ENCODE assay signal across 17 cellular contexts in genomic region chr6:56526860-56527544, GRCh38.
DNase-seq lines count a peak whose midpoint lies in the region; ATAC-seq and TF ChIP-seq lines count a peak whose summit lies in the region.
"Had no signal": no experiment of that assay in that cellular context is flagged by ENCODE, and none has a peak within 500 bp of the region (broad histone marks: within the 10 kb centered on the region; RNA-seq: fewer than 3 reads in every experiment).

No MANE protein-coding gene starts in this region.

- H3K9me3 Mint-ChIP-seq in endothelial cell (ENCODE audit: unreplicated experiment) (no peaks in the 10 kb centered on the region), nephron (no peaks in the 10 kb centered on the region)
- H3K9me3 Mint-ChIP-seq: activated naive CD8-positive, alpha-beta T cell treated with anti-CD3 and anti-CD28 coated beads, Interleukin-2, amount 50 U/mL, for 24 hours had no signal

- intact Hi-C loops in heart right ventricle (cut with DNase I) (no loop called here), uterus (cut with DNase I; ENCODE audit: low total_unique reads) (no loop called here), testis (cut with DNase I; ENCODE audit: low total_unique reads) (no loop called here)

- H3K4me1 ChIP-seq in heart right ventricle (peaks cover 3 to 69% (median 42%) of the 10 kb centered on the region in 9 donors), right atrium auricular region (peaks cover 0 to 35% of the 10 kb centered on the region in 2 donors), uterus (peaks cover 0 to 12% of the 10 kb centered on the region in 2 donors), testis (peaks cover 21% of the 10 kb centered on the region)

- H3K36me3 ChIP-seq in heart right ventricle: peaks cover 0 to 96% (median 36%) of the 10 kb centered on the region in 9 donors
- H3K36me3 ChIP-seq in right atrium auricular region: peaks cover 52% of the 10 kb centered on the region
- H3K36me3 ChIP-seq in uterus: no peaks in the 10 kb centered on the region
- no peaks in the 10 kb centered on the region for H3K36me3 ChIP-seq in testis (ENCODE audit: low read depth, missing control alignments)

- ATAC-seq in heart right ventricle: peak in 1 of 8 donors; percentile 71
- ATAC-seq: A549; activated CD8-positive, alpha-beta T cell treated with anti-CD3 and anti-CD28 coated beads, Interleukin-2, amount 10 ng/mL, durations not matched to agents 7 days and 5 days; activated naive CD8-positive, alpha-beta T cell treated with anti-CD3 and anti-CD28 coated beads, Interleukin-2, amount 50 U/mL, for 24 hours; HepG2 had no signal

- TF ChIP-seq CTCF in heart right ventricle (IDR thresholded peaks at IDR 0.05): no peak
- no peak for TF ChIP-seq CTCF in right atrium auricular region (IDR thresholded peaks at IDR 0.05)
- TF ChIP-seq CTCF in endothelial cell (IDR thresholded peaks at IDR 0.05; ENCODE audit: unreplicated experiment): no peak
- TF ChIP-seq CTCF in nephron (IDR thresholded peaks at IDR 0.05; ENCODE audit: unreplicated experiment in 3 of 3): no peak
- no peak for TF ChIP-seq CTCF in uterus (IDR thresholded peaks at IDR 0.05)
- no peak for TF ChIP-seq CTCF in testis (IDR thresholded peaks at IDR 0.05)

- no peak overlapping the region for H3K27ac Mint-ChIP-seq in endothelial cell (ENCODE audit: unreplicated experiment)
- peak overlapping the region; percentile 90 to 95 (median 93) for H3K27ac Mint-ChIP-seq in nephron
- H3K27ac Mint-ChIP-seq: activated CD8-positive, alpha-beta T cell treated with anti-CD3 and anti-CD28 coated beads, Interleukin-2, amount 10 ng/mL, durations not matched to agents 7 days and 5 days; activated naive CD8-positive, alpha-beta T cell treated with anti-CD3 and anti-CD28 coated beads, Interleukin-2, amount 50 U/mL, for 24 hours had no signal

- H3K4me3 Mint-ChIP-seq in endothelial cell (ENCODE audit: unreplicated experiment): peak overlapping the region; percentile 29
- peak overlapping the region in 2 of 3 experiments; percentile 27 to 40 for H3K4me3 Mint-ChIP-seq in nephron
- H3K4me3 Mint-ChIP-seq: activated CD8-positive, alpha-beta T cell treated with anti-CD3 and anti-CD28 coated beads, Interleukin-2, amount 10 ng/mL, durations not matched to agents 7 days and 5 days; activated naive CD8-positive, alpha-beta T cell treated with anti-CD3 and anti-CD28 coated beads, Interleukin-2, amount 50 U/mL, for 24 hours had no signal

- H3K9me3 ChIP-seq in heart right ventricle (no peaks in the 10 kb centered on the region), right atrium auricular region (no peaks in the 10 kb centered on the region), uterus (no peaks in the 10 kb centered on the region), testis (no peaks in the 10 kb centered on the region)
- H3K9me3 ChIP-seq: A549 had no signal

- H3K36me3 Mint-ChIP-seq in endothelial cell (ENCODE audit: low read depth, unreplicated experiment) (peaks cover 25% of the 10 kb centered on the region), nephron (ENCODE audit: low read depth) (peaks cover 67% of the 10 kb centered on the region)

- 14 to 19% methylated on average over 1 of the region's 1 CpG for WGBS in heart right ventricle, 2 donors
- 61 to 63% methylated on average over 1 of the region's 1 CpG for WGBS in testis, 2 donors

- H3K27me3 Mint-ChIP-seq in endothelial cell (ENCODE audit: unreplicated experiment): no peaks in the 10 kb centered on the region
- no peaks in the 10 kb centered on the region for H3K27me3 Mint-ChIP-seq in nephron (ENCODE audit: low read depth)
- H3K27me3 Mint-ChIP-seq: activated naive CD8-positive, alpha-beta T cell treated with anti-CD3 and anti-CD28 coated beads, Interleukin-2, amount 50 U/mL, for 24 hours had no signal

- H3K27me3 ChIP-seq in heart right ventricle (no peaks in the 10 kb centered on the region), right atrium auricular region (no peaks in the 10 kb centered on the region), uterus (no peaks in the 10 kb centered on the region), testis (no peaks in the 10 kb centered on the region)
- H3K27me3 ChIP-seq: hepatocyte had no signal

- H3K4me1 Mint-ChIP-seq in endothelial cell (ENCODE audit: unreplicated experiment): peaks cover 21% of the 10 kb centered on the region
- peaks cover 59% of the 10 kb centered on the region for H3K4me1 Mint-ChIP-seq in nephron
- H3K4me1 Mint-ChIP-seq: activated naive CD8-positive, alpha-beta T cell treated with anti-CD3 and anti-CD28 coated beads, Interleukin-2, amount 50 U/mL, for 24 hours had no signal

- DNase-seq in heart right ventricle (no peak), right atrium auricular region (ENCODE audit: low spot score) (no peak), endothelial cell (ENCODE audit: low spot score) (no peak), uterus (no peak), cerebellum (ENCODE audit: low spot score) (no peak), testis (no peak)
- DNase-seq in activated CD4-positive, alpha-beta T cell treated with anti-CD3 and anti-CD28 coated beads, Interleukin-2, amount 50 U/mL, for 1 hour: no peak
- DNase-seq: activated CD8-positive, alpha-beta T cell treated with anti-CD3 and anti-CD28 coated beads, Interleukin-2, amount 10 ng/mL, durations not matched to agents 7 days and 5 days; activated naive CD8-positive, alpha-beta T cell treated with anti-CD3 and anti-CD28 coated beads, Interleukin-2, amount 50 U/mL, for 24 hours; NCI-H2029; NCI-H526; PC-9; stimulated activated CD4-positive, alpha-beta T cell treated with anti-CD3 and anti-CD28 coated beads, Interleukin-4, amount 100 ng/mL, for 4 hours had no signal

- TF ChIP-seq POLR2A in uterus (IDR thresholded peaks at IDR 0.05) (no peak), testis (IDR thresholded peaks at IDR 0.05) (no peak)

- H3K4me3 ChIP-seq in heart right ventricle: no peak overlapping the region
- no peak overlapping the region for H3K4me3 ChIP-seq in right atrium auricular region
- H3K4me3 ChIP-seq in uterus: no peak overlapping the region
- no peak overlapping the region for H3K4me3 ChIP-seq in testis
- H3K4me3 ChIP-seq: A549, hepatocyte, PC-9 had no signal

- peak overlapping the region in 7 of 10 donors; percentile 17 to 62 (median 43) for H3K27ac ChIP-seq in heart right ventricle
- peak overlapping the region in 1 of 2 donors; percentile 32 for H3K27ac ChIP-seq in right atrium auricular region
- peak overlapping the region; percentile 83 to 100 for H3K27ac ChIP-seq in uterus
- no peak overlapping the region for H3K27ac ChIP-seq in testis
- H3K27ac ChIP-seq: PC-9 had no signal

Comparison
In these comparisons a context has a peak if more than half of its experiments do, and no peak if none do; other contexts are left out.
1. H3K27ac ChIP-seq: peak in heart right ventricle (7 of 10) and uterus (2 of 2); none in testis (0 of 2).